In the genomic region with DNA sequence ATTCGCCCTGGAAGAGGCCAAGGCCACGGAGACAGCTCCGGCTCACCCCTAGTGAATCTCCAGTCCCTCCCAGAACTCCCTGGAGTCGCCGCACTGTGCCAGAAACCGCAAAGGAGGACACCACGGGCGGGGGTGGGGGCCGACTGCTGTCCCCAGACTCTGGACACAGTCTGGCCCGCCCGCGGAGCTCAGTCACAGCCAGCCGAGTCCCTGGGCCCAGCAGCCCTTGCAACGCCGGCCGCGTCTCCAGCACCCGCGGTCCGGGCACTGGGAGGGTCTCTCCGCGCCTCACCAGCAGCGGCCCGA, we compare ENCODE assay signal across 8 cellular contexts. TPM values are rescaled to one million over a fixed set of nuclear protein-coding genes. Genes with fewer than 3 reads are reported as not detected.
DNase-seq lines count a peak whose midpoint lies in the region; ATAC-seq and TF ChIP-seq lines count a peak whose summit lies in the region.

No MANE protein-coding gene starts in this region.

- H3K36me3 ChIP-seq in ES-I3 (ENCODE audit: insufficient read depth, low read length): no peaks in the 10 kb centered on the region

- H3K9ac ChIP-seq in ES-I3 (ENCODE audit: low read depth, low read length): peak overlapping the region; percentile 61

- no peaks in the 10 kb centered on the region for H3K27me3 Mint-ChIP-seq in natural killer cell (ENCODE audit: low read depth in 2 of 2)

- H3K9me3 ChIP-seq in ES-I3 (ENCODE audit: control insufficient read depth, insufficient read depth, low read length): no peaks in the 10 kb centered on the region

- H3K4me3 Mint-ChIP-seq in natural killer cell: peak overlapping the region; percentile 83

- peak overlapping the region; percentile 72 to 98 for H3K27ac Mint-ChIP-seq in natural killer cell

- intact Hi-C loops in natural killer cell (cut with micrococcal nuclease): loop anchor here (2.0 kb wide), 1 partner anchor 80 kb away; the partner anchor contains the start of genes KLC4 and MRPL2

- POLR2A ChIA-PET in GM10248 (lab: Yijun Ruan, JAX): interaction anchor here (0.5 to 1.1 kb wide), 5 partner anchors 34 to 648 kb away, joined by 3 to 6 read pairs (median 5); partner anchors contain the start of genes CNPY3, KLHDC3 and MEA1

- peaks cover 24 to 26% of the 10 kb centered on the region in 2 donors for H3K4me1 Mint-ChIP-seq in natural killer cell

- CTCF ChIA-PET in GM10248 (lab: Yijun Ruan, JAX): interaction anchor here (1.1 to 1.7 kb wide), 6 partner anchors 10 to 77 kb away, joined by 4 to 5 read pairs (median 4); no protein-coding TSS in a partner anchor

- peak overlapping the region; percentile 76 for H3K27ac ChIP-seq in epithelial cell of prostate

- H3K9me3 Mint-ChIP-seq in natural killer cell: no peaks in the 10 kb centered on the region

- no peaks in the 10 kb centered on the region for H3K36me3 Mint-ChIP-seq in natural killer cell

- ATAC-seq in HG02870 (IDR thresholded peaks at IDR 0.05; ENCODE audit: unreplicated experiment) (peak; percentile 24), natural killer cell (peak in 1 of 3 donors; percentile 2), GM21526 (IDR thresholded peaks at IDR 0.05; ENCODE audit: low FRiP score, unreplicated experiment) (no peak)

- TF ChIP-seq CTCF in natural killer cell (IDR thresholded peaks at IDR 0.05): no peak
- TF ChIP-seq CTCF in GM10248 (IDR thresholded peaks at IDR 0.05; ENCODE audit: control extremely low read depth, extremely low read depth, low read depth, missing control alignments): no peak

- DNase-seq in T1000 (lab: John Stamatoyannopoulos, UW) (peak; percentile 26), epithelial cell of prostate (ENCODE audit: low read depth, low spot score) (no peak), natural killer cell (no peak), NCI-H2196 (lab: John Stamatoyannopoulos, UW; ENCODE audit: unreplicated experiment) (no peak), GM10248 (ENCODE audit: extremely low spot score) (no peak)

- H3K4me1 ChIP-seq in ES-I3 (ENCODE audit: insufficient read depth, low read length): no peaks in the 10 kb centered on the region

RNA-seq across cellular contexts. Expression of gene PEX6, which starts 0.5 kb away (rescaled TPM):
- 10 to 100 TPM in 1 of 3 donors, 1 to 10 TPM in 2; 8.2 to 13.6 (median 9.9) TPM for total RNA-seq in natural killer cell

RNA-seq across cellular contexts. Expression of gene PPP2R5D, which starts 5.9 kb away (rescaled TPM):
- 10 to 100 TPM; 30.5 to 49.1 (median 40.1) TPM for total RNA-seq in natural killer cell

RNA-seq across cellular contexts. Expression of gene GNMT, which starts 17.9 kb away (rescaled TPM):
- 1 to 10 TPM; 2.0 to 2.8 (median 2.6) TPM for total RNA-seq in natural killer cell

RNA-seq across cellular contexts. Expression of gene MEA1, which starts 35.3 kb away (rescaled TPM):
- 10 to 100 TPM; 29.6 to 34.3 (median 34.2) TPM for total RNA-seq in natural killer cell

RNA-seq across cellular contexts. Expression of gene KLHDC3, which starts 35.6 kb away (rescaled TPM):
- total RNA-seq in natural killer cell: 10 to 100 TPM; 52.7 to 60.9 (median 53.7) TPM
